13 cellular contexts compared by ENCODE assay signal in the genomic region with DNA sequence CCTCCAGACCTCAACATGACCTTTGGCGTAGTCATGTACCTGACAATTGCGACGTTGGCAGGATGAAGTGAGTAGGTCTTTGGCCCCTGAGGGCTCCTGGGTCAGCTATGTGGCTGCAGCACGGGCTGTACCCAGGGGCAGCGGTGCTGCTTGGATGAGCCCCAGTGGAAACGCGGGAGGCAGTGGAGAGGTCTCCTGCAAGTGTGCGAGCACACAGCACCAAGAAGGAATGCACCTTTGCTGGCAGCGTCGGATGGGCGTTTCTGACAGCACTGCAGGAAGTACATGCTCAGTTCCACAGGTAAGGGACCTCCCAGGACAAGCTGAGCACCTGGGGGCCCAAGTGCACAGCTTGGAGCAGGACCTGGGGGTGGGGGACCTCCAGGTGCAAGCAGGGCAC.
"Had no signal": no experiment of that assay in that cellular context is flagged by ENCODE, and none has a peak within 500 bp of the region (broad histone marks: within the 10 kb centered on the region; RNA-seq: fewer than 3 reads in every experiment).

No MANE protein-coding gene starts in this region.

- H3K9me3 ChIP-seq: adrenal gland, gastroesophageal sphincter, mucosa of descending colon, thoracic aorta had no signal

- H3K27me3 ChIP-seq: adrenal gland had no signal

- H3K36me3 ChIP-seq: adrenal gland, gastroesophageal sphincter, thoracic aorta had no signal

- H3K27ac ChIP-seq: adrenal gland, coronary artery, thoracic aorta had no signal

- FAIRE-seq: endothelial cell of umbilical vein had no signal

- H3K4me3 ChIP-seq: adrenal gland, coronary artery, gastroesophageal sphincter, mucosa of descending colon, thoracic aorta had no signal

- DNase-seq: activated naive CD4-positive, alpha-beta T cell treated with anti-CD3 and anti-CD28 coated beads, Interleukin-2, amount 50 U/mL, for 16 hours; effector CD4-positive, alpha-beta T cell; islet precursor cell; stimulated activated CD4-positive, alpha-beta T cell treated with anti-CD3 and anti-CD28 coated beads, Interleukin-2, amount 100 ng/mL, for 48 hours; stimulated activated CD8-positive, alpha-beta memory T cell treated with anti-CD3 and anti-CD28 coated beads, Interleukin-4, amount 100 ng/mL, for 48 hours; stimulated activated naive CD8-positive, alpha-beta T cell treated with anti-CD3 and anti-CD28 coated beads, Interleukin-15, Interleukin-2, amounts not matched to agents 100 U/mL and 50 U/mL, for 24 hours had no signal

- H3K4me1 ChIP-seq: adrenal gland had no signal

- ATAC-seq: activated CD4-positive, CD25-positive, alpha-beta regulatory T cell treated with anti-CD3 and anti-CD28 coated beads, Interleukin-2, amount 50 U/mL, for 24 hours; gastroesophageal sphincter; stimulated activated naive CD8-positive, alpha-beta T cell treated with anti-CD3 and anti-CD28 coated beads, Interleukin-15, Interleukin-2, amounts not matched to agents 100 U/mL and 50 U/mL, for 24 hours had no signal
